In genomic region chr16:55623640-55624039, GRCh38 we compare ENCODE assay signal across 20 cellular contexts. TPM values are rescaled to one million over a fixed set of nuclear protein-coding genes. Genes with fewer than 3 reads are reported as not detected.
"Had no signal": no experiment of that assay in that cellular context is flagged by ENCODE, and none has a peak within 500 bp of the region (broad histone marks: within the 10 kb centered on the region; RNA-seq: fewer than 3 reads in every experiment).

No MANE protein-coding gene starts in this region.

- H3K36me3 ChIP-seq: left lung, lower lobe of right lung, neural progenitor cell, ovary, right atrium auricular region, stomach, thoracic aorta, transverse colon had no signal

- H3K27ac ChIP-seq: foreskin keratinocyte, left lung, lower lobe of right lung, neural progenitor cell, ovary, right atrium auricular region, stomach, thoracic aorta, transverse colon had no signal

- H3K27me3 ChIP-seq: left lung, neural progenitor cell, ovary, right atrium auricular region, stomach, transverse colon had no signal

- H3K9ac ChIP-seq: neural progenitor cell had no signal

- H3K9me3 ChIP-seq: lower lobe of right lung, ovary, right atrium auricular region, stomach, thoracic aorta, transverse colon had no signal

- H3K36me3 Mint-ChIP-seq: immature natural killer cell; memory B cell; mesothelial cell of epicardium; natural killer cell treated with Interleukin-12 subunit alpha and Interleukin-12 subunit beta and Interleukin-15 and Interleukin-18, amount 100 ng/mL, for 72 hours; neural progenitor cell had no signal

- H3K4me3 Mint-ChIP-seq: endodermal cell; immature natural killer cell; memory B cell; mesothelial cell of epicardium; natural killer cell treated with Interleukin-12 subunit alpha and Interleukin-12 subunit beta and Interleukin-15 and Interleukin-18, amount 100 ng/mL, for 72 hours; neural progenitor cell had no signal

- DNase-seq: effector CD4-positive, alpha-beta T cell; immature natural killer cell; left lung; lower lobe of right lung; nucleus accumbens; ovary; stimulated activated CD4-positive, alpha-beta T cell treated with anti-CD3 and anti-CD28 coated beads, Interleukin-12 subunit alpha, Interleukin-12 subunit beta, amount 100 ng/mL, for 4 hours; stimulated activated naive CD4-positive, alpha-beta T cell; stomach; substantia nigra; transverse colon had no signal

- ATAC-seq: natural killer cell treated with Interleukin-12 subunit alpha and Interleukin-12 subunit beta and Interleukin-15 and Interleukin-18, amount 100 ng/mL, for 72 hours had no signal

- H3K27ac Mint-ChIP-seq: immature natural killer cell; memory B cell; mesothelial cell of epicardium; natural killer cell treated with Interleukin-12 subunit alpha and Interleukin-12 subunit beta and Interleukin-15 and Interleukin-18, amount 100 ng/mL, for 72 hours; neural progenitor cell had no signal

- H3K4me1 Mint-ChIP-seq: immature natural killer cell, memory B cell, mesothelial cell of epicardium, neural progenitor cell had no signal

- H3K4me3 ChIP-seq: left lung, lower lobe of right lung, neural progenitor cell, ovary, right atrium auricular region, stomach, thoracic aorta, transverse colon had no signal

- H3K4me1 ChIP-seq: foreskin keratinocyte, left lung, lower lobe of right lung, neural progenitor cell, right atrium auricular region, stomach, transverse colon had no signal

- H3K27me3 Mint-ChIP-seq: memory B cell had no signal

- H3K4me2 ChIP-seq: neural progenitor cell had no signal

RNA-seq across cellular contexts. Expression of gene SLC6A2, which starts 32.1 kb away (rescaled TPM):
- total RNA-seq: endothelial cell of umbilical vein; left lung; lower lobe of right lung; natural killer cell treated with Interleukin-12 subunit alpha and Interleukin-12 subunit beta and Interleukin-15 and Interleukin-18, amount 100 ng/mL, for 72 hours; right atrium auricular region had no signal
- polyA plus RNA-seq: endothelial cell of umbilical vein, foreskin keratinocyte, immature natural killer cell had no signal

RNA-seq across cellular contexts. Expression of gene CAPNS2, which starts 57.2 kb away (rescaled TPM):
- total RNA-seq: natural killer cell treated with Interleukin-12 subunit alpha and Interleukin-12 subunit beta and Interleukin-15 and Interleukin-18, amount 100 ng/mL, for 72 hours had no signal
- polyA plus RNA-seq: immature natural killer cell, ovary had no signal
